Comparison of ENCODE assay signal across 8 cellular contexts in genomic region chr15:65580287-65580686, GRCh38. TPM values are rescaled to one million over a fixed set of nuclear protein-coding genes. Genes with fewer than 3 reads are reported as not detected.
DNase-seq lines count a peak whose midpoint lies in the region; ATAC-seq and TF ChIP-seq lines count a peak whose summit lies in the region.
"Had no signal": no experiment of that assay in that cellular context is flagged by ENCODE, and none has a peak within 500 bp of the region (broad histone marks: within the 10 kb centered on the region; RNA-seq: fewer than 3 reads in every experiment).

No MANE protein-coding gene starts in this region.

- ATAC-seq in PC-3 (peak; percentile 93), natural killer cell (no peak)

- H3K27ac ChIP-seq in PC-3 (ENCODE audit: low read length): no peak overlapping the region
- peak overlapping the region; percentile 58 for H3K27ac ChIP-seq in endodermal cell (ENCODE audit: low read depth, low read length)
- no peak overlapping the region for H3K27ac ChIP-seq in stomach

- no peaks in the 10 kb centered on the region for H3K9me2 ChIP-seq in PC-3 (replicated peaks; ENCODE audit: low read length)

- H3K27ac Mint-ChIP-seq in endodermal cell: peak overlapping the region; percentile 81
- H3K27ac Mint-ChIP-seq in glutamatergic neuron (ENCODE audit: unreplicated experiment): no peak overlapping the region
- H3K27ac Mint-ChIP-seq in natural killer cell: no peak overlapping the region

- H3K4me1 Mint-ChIP-seq in endodermal cell: peaks cover 22% of the 10 kb centered on the region
- H3K4me1 Mint-ChIP-seq in glutamatergic neuron (ENCODE audit: low read depth, unreplicated experiment): peaks cover 8% of the 10 kb centered on the region
- H3K4me1 Mint-ChIP-seq in natural killer cell: peaks cover 24 to 26% of the 10 kb centered on the region in 2 donors

- no peaks in the 10 kb centered on the region for H3K79me2 ChIP-seq in PC-3 (ENCODE audit: low read length)

- no peak overlapping the region for H3K4me2 ChIP-seq in PC-3 (ENCODE audit: low read length)

- DNase-seq in EH (ENCODE audit: low read depth) (peak; percentile 84), PC-3 (peak; percentile 68), endodermal cell (peak; percentile 47), non-pigmented ciliary epithelial cell (ENCODE audit: low read depth) (peak; percentile 71), glutamatergic neuron (no peak), natural killer cell (no peak), stomach (no peak)
- DNase-seq: activated CD4-positive, alpha-beta T cell treated with anti-CD3 and anti-CD28 coated beads for 4 hours had no signal

- H3K9ac ChIP-seq in PC-3 (ENCODE audit: low read length) (no peak overlapping the region), endodermal cell (ENCODE audit: extremely low read depth, low read length, poor library complexity, severe bottlenecking) (no peak overlapping the region)

- POLR2A ChIA-PET in PC-3 (lab: Charles Lee; ENCODE audit: unreplicated experiment): no interaction called here

- H3K27me3 ChIP-seq in PC-3 (ENCODE audit: low read length): no peaks in the 10 kb centered on the region
- no peaks in the 10 kb centered on the region for H3K27me3 ChIP-seq in endodermal cell (ENCODE audit: control insufficient read depth, insufficient read depth, low read length, poor library complexity, severe bottlenecking)
- H3K27me3 ChIP-seq in stomach: no peaks in the 10 kb centered on the region

- H3K36me3 Mint-ChIP-seq in endodermal cell (ENCODE audit: low read depth): peaks cover 67% of the 10 kb centered on the region
- no peaks in the 10 kb centered on the region for H3K36me3 Mint-ChIP-seq in glutamatergic neuron (ENCODE audit: unreplicated experiment)
- H3K36me3 Mint-ChIP-seq in natural killer cell: peaks cover 13% of the 10 kb centered on the region

- TF ChIP-seq CTCF in PC-3 (conservative IDR thresholded peaks at IDR 0.05; ENCODE audit: low read depth, low read length) (no peak), endodermal cell (conservative IDR thresholded peaks at IDR 0.05) (no peak), glutamatergic neuron (IDR thresholded peaks at IDR 0.05; ENCODE audit: partially characterized antibody, unreplicated experiment) (no peak), natural killer cell (IDR thresholded peaks at IDR 0.05) (no peak), stomach (IDR thresholded peaks at IDR 0.05) (no peak)

- H3K4me3 ChIP-seq in PC-3 (ENCODE audit: low read length) (no peak overlapping the region), endodermal cell (ENCODE audit: low read length) (peak overlapping the region; percentile 16), stomach (no peak overlapping the region)

- no peaks in the 10 kb centered on the region for H3K27me3 Mint-ChIP-seq in endodermal cell (ENCODE audit: insufficient read depth)
- H3K27me3 Mint-ChIP-seq in glutamatergic neuron (ENCODE audit: unreplicated experiment): no peaks in the 10 kb centered on the region
- H3K27me3 Mint-ChIP-seq in natural killer cell (ENCODE audit: low read depth in 2 of 2): no peaks in the 10 kb centered on the region

- no peak for TF ChIP-seq EP300 in stomach (IDR thresholded peaks at IDR 0.05)

- no peak for TF ChIP-seq POLR2A in stomach (IDR thresholded peaks at IDR 0.05)

- CTCF ChIA-PET in PC-3 (lab: Charles Lee): no interaction called here

- no peaks in the 10 kb centered on the region for H3F3A ChIP-seq in PC-3 (ENCODE audit: low read length, unreplicated experiment)

- no peaks in the 10 kb centered on the region for H4K20me1 ChIP-seq in PC-3 (ENCODE audit: low read length)

- BruUV-seq in PC-3 (replicated peaks; lab: Mats Ljungman, UMichigan): no TSS peak

- H3K9me3 Mint-ChIP-seq in endodermal cell: no peaks in the 10 kb centered on the region
- H3K9me3 Mint-ChIP-seq in glutamatergic neuron (ENCODE audit: unreplicated experiment): no peaks in the 10 kb centered on the region
- no peaks in the 10 kb centered on the region for H3K9me3 Mint-ChIP-seq in natural killer cell

- H3K4me3 Mint-ChIP-seq in endodermal cell: no peak overlapping the region
- H3K4me3 Mint-ChIP-seq in glutamatergic neuron (ENCODE audit: unreplicated experiment): no peak overlapping the region
- no peak overlapping the region for H3K4me3 Mint-ChIP-seq in natural killer cell

- peaks cover 26% of the 10 kb centered on the region for H3K4me1 ChIP-seq in PC-3 (ENCODE audit: insufficient read depth, low read length)
- H3K4me1 ChIP-seq in endodermal cell (ENCODE audit: control insufficient read depth, insufficient read depth, low read length): peaks cover 5% of the 10 kb centered on the region
- H3K4me1 ChIP-seq in stomach: peaks cover 0 to 5% (median 0%) of the 10 kb centered on the region in 4 donors

- H3K36me3 ChIP-seq in PC-3 (ENCODE audit: low read depth, low read length) (peaks cover 26% of the 10 kb centered on the region), endodermal cell (ENCODE audit: control insufficient read depth, insufficient read depth, low read length) (peaks cover 85% of the 10 kb centered on the region), stomach (peaks cover 32 to 99% (median 99%) of the 10 kb centered on the region in 4 donors)

- H2AFZ ChIP-seq in PC-3 (ENCODE audit: low read length): no peak overlapping the region

- H3K9me3 ChIP-seq in PC-3 (ENCODE audit: low read length) (no peaks in the 10 kb centered on the region), endodermal cell (ENCODE audit: control insufficient read depth, low read length) (no peaks in the 10 kb centered on the region), stomach (no peaks in the 10 kb centered on the region)

- intact Hi-C loops in PC-3 (cut with micrococcal nuclease): no loop called here
- intact Hi-C loops in natural killer cell (cut with micrococcal nuclease): no loop called here
- intact Hi-C loops in stomach (cut with DNase I; ENCODE audit: low total_unique reads): no loop called here

RNA-seq across cellular contexts. Expression of gene INTS14, which starts 30.6 kb away (rescaled TPM):
- total RNA-seq in PC-3 (2014; rRNA removed) (19.5 and 23.8 TPM in 2 replicates), endodermal cell (10 to 100 TPM; 33.4 to 37.7 TPM), glutamatergic neuron (ENCODE audit: unreplicated experiment) (49.5 TPM), natural killer cell (10 to 100 TPM; 23.5 to 33.6 (median 26.4) TPM), stomach (10 to 100 TPM in 4 of 5 donors, 1 to 10 TPM in 1; 7.2 to 73.2 (median 42.0) TPM)
- 46.1 TPM for polyA plus RNA-seq in endodermal cell (2013, experiment 1 of 2)
- polyA plus RNA-seq in endodermal cell (2013, experiment 2 of 2): 48.0 TPM
- polyA plus RNA-seq in stomach: 10 to 100 TPM; 14.9 to 19.7 (median 15.8) TPM

RNA-seq across cellular contexts. Expression of gene SLC24A1, which starts 41.5 kb away (rescaled TPM):
- total RNA-seq in PC-3 (2014; rRNA removed) (3.0 and 3.3 TPM in 2 replicates), endodermal cell (10 to 100 TPM; 12.0 to 14.2 TPM), glutamatergic neuron (ENCODE audit: unreplicated experiment) (4.7 TPM), natural killer cell (10 to 100 TPM in 1 of 3 donors, 1 to 10 TPM in 2; 6.9 to 12.5 (median 7.8) TPM), stomach (10 to 100 TPM in 1 of 5 donors, 1 to 10 TPM in 3, not detected in 1; 1.3 to 18.5 (median 5.3) TPM)
- polyA plus RNA-seq in endodermal cell (2013, experiment 1 of 2): 6.0 TPM
- polyA plus RNA-seq in endodermal cell (2013, experiment 2 of 2): 7.5 TPM
- 1 to 10 TPM; 3.4 to 6.4 (median 6.0) TPM for polyA plus RNA-seq in stomach

RNA-seq across cellular contexts. Expression of gene HACD3, which starts 50.0 kb away (rescaled TPM):
- total RNA-seq in PC-3 (2014; rRNA removed) (53.0 and 64.9 TPM in 2 replicates), endodermal cell (100 to 1,000 TPM; 129 to 201 TPM), glutamatergic neuron (ENCODE audit: unreplicated experiment) (200 TPM), natural killer cell (10 to 100 TPM; 13.5 to 24.7 (median 15.1) TPM), stomach (100 to 1,000 TPM in 1 of 5 donors, 10 to 100 TPM in 3, 1 to 10 TPM in 1; 7.0 to 128 (median 32.6) TPM)
- 238 TPM for polyA plus RNA-seq in endodermal cell (2013, experiment 1 of 2)
- 232 TPM for polyA plus RNA-seq in endodermal cell (2013, experiment 2 of 2)
- 10 to 100 TPM; 11.5 to 16.7 (median 13.5) TPM for polyA plus RNA-seq in stomach

Comparison
In these comparisons a context has a peak if more than half of its experiments do, and no peak if none do; other contexts are left out.
1. DNase-seq: peak in EH (single experiment), PC-3 (single experiment), endodermal cell (single experiment) and non-pigmented ciliary epithelial cell (single experiment); none in glutamatergic neuron (single experiment), natural killer cell (single experiment) and stomach (single experiment).